Comparison of ENCODE assay signal across 36 cellular contexts in the genomic region with DNA sequence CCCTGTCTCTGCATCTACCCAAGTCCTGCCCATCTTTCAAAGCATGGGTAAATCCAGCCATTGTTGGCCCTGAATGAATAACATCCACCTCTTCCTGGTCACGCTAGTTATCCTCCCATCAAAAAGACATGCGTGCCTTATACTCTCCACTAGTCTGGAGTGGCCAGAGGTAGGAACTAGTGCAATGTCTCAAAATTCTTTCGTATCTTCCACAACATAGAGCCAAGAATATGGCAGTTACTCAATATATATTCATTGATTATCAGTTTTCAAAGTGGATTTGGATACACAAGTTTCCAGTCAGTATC. TPM values are rescaled to one million over a fixed set of nuclear protein-coding genes. Genes with fewer than 3 reads are reported as not detected.
"Had no signal": no experiment of that assay in that cellular context is flagged by ENCODE, and none has a peak within 500 bp of the region (broad histone marks: within the 10 kb centered on the region; RNA-seq: fewer than 3 reads in every experiment).

No MANE protein-coding gene starts in this region.

- FAIRE-seq: astrocyte, bronchial epithelial cell had no signal

- DNase-seq: activated effector memory CD4-positive, alpha-beta T cell treated with anti-CD3 and anti-CD28 coated beads, Interleukin-2, amount 50 U/mL, for 16 hours; activated effector memory CD4-positive, alpha-beta T cell treated with Interleukin-2 at 50 U/mL for 16 hours; activated gamma-delta T cell; activated gamma-delta T cell treated with Interleukin-2 at 50 U/mL for 16 hours; activated naive CD4-positive, alpha-beta T cell; activated naive CD4-positive, alpha-beta T cell treated with anti-CD3 and anti-CD28 coated beads for 36 hours; activated naive CD4-positive, alpha-beta T cell treated with anti-CD3 and anti-CD28 coated beads, Interleukin-2, amount 10 ng/mL, durations not matched to agents 7 days and 5 days; activated naive CD4-positive, alpha-beta T cell treated with anti-CD3 and anti-CD28 coated beads, Interleukin-2, amount 50 U/mL, for 16 hours; activated naive CD4-positive, alpha-beta T cell treated with Interleukin-2 at 50 U/mL for 16 hours; activated naive CD8-positive, alpha-beta T cell treated with anti-CD3 and anti-CD28 coated beads for 36 hours; activated naive CD8-positive, alpha-beta T cell treated with anti-CD3 and anti-CD28 coated beads, Interleukin-2, amount 10 ng/mL, durations not matched to agents 7 days and 5 days; activated naive CD8-positive, alpha-beta T cell treated with anti-CD3 and anti-CD28 coated beads, Interleukin-2, amount 50 U/mL, for 24 hours; activated T-cell treated with anti-CD3 and anti-CD28 coated beads, Interleukin-2, amount 50 U/mL, for 1 hour; activated T-cell treated with anti-CD3 and anti-CD28 coated beads, Interleukin-2, amount 50 U/mL, for 24 hours; activated T-cell treated with anti-CD3 and anti-CD28 coated beads, Interleukin-2, amount 50 U/mL, for 4 hours; activated T-cell treated with anti-CD3 and anti-CD28 coated beads, Interleukin-2, amount 50 U/mL, for 48 hours; activated T-cell treated with anti-CD3 and anti-CD28 coated beads, Interleukin-2, amount 50 U/mL, for 72 hours; adrenal gland; amniotic stem cell; amygdala; anterior cingulate cortex; aorta; body of pancreas; brain microvascular endothelial cell; caudate nucleus; central memory CD4-positive, alpha-beta T cell; cerebellar nuclear complex had no signal

- H3K27me3 ChIP-seq: adrenal gland, ascending aorta, body of pancreas, brain microvascular endothelial cell, breast epithelium, cardiac muscle cell had no signal

- H3K4me3 ChIP-seq: adrenal gland, ascending aorta, body of pancreas, breast epithelium, cardiac muscle cell had no signal

- H3K36me3 ChIP-seq: adrenal gland, brain microvascular endothelial cell, breast epithelium, cardiac muscle cell had no signal

- ATAC-seq: activated naive CD4-positive, alpha-beta T cell treated with anti-CD3 and anti-CD28 coated beads, Interleukin-2, amount 50 U/mL, for 72 hours; activated naive CD8-positive, alpha-beta T cell treated with anti-CD3 and anti-CD28 coated beads, Interleukin-2, amount 50 U/mL, for 24 hours; activated T-cell treated with anti-CD3 and anti-CD28 coated beads, Interleukin-2, amount 50 U/mL, for 4 hours; activated T-cell treated with anti-CD3 and anti-CD28 coated beads, Interleukin-2, amount 50 U/mL, for 72 hours; activated T-helper 17 cell treated with anti-CD3 and anti-CD28 coated beads, Interleukin-2, amount 50 U/mL, for 72 hours; body of pancreas had no signal

- H3K27ac ChIP-seq: adrenal gland, body of pancreas, brain microvascular endothelial cell, breast epithelium, cardiac muscle cell had no signal

- H3K9me3 ChIP-seq: adrenal gland, ascending aorta, body of pancreas, breast epithelium had no signal

- H3K4me1 ChIP-seq: adrenal gland, body of pancreas, breast epithelium had no signal

RNA-seq across cellular contexts. Expression of a gene that starts 8.9 kb away (rescaled TPM):
- total RNA-seq: activated naive CD4-positive, alpha-beta T cell treated with anti-CD3 and anti-CD28 coated beads for 36 hours; activated naive CD4-positive, alpha-beta T cell treated with anti-CD3 and anti-CD28 coated beads, Interleukin-2, amount 50 U/mL, for 72 hours; activated naive CD8-positive, alpha-beta T cell treated with anti-CD3 and anti-CD28 coated beads for 36 hours; activated naive CD8-positive, alpha-beta T cell treated with anti-CD3 and anti-CD28 coated beads, Interleukin-2, amount 10 ng/mL, durations not matched to agents 7 days and 5 days; activated T-cell treated with anti-CD3 and anti-CD28 coated beads, Interleukin-2, amount 50 U/mL, for 72 hours; activated T-helper 1 cell treated with anti-CD3 and anti-CD28 coated beads, Interleukin-12 subunit alpha, Interleukin-12 subunit beta, Interleukin-2, Interleukin-4 antibody, amounts not matched to agents 30 ng/mL and 10 ng/mL and 1 ng/mL, durations not matched to agents 14 hours and 24 hours and 36 hours; activated T-helper 17 cell treated with anti-CD3 and anti-CD28 coated beads, Interleukin-2, amount 50 U/mL, for 72 hours; activated T-helper 2 cell treated with anti-CD3 and anti-CD28 coated beads, Interferon-gamma antibody, Interleukin-2, Interleukin-4, amounts not matched to agents 10 μg/mL and 5 μg/mL and 100 μg/mL, durations not matched to agents 14 hours and 24 hours and 36 hours had no signal
